Comparison of ENCODE assay signal across 1 cellular context in the genomic region with DNA sequence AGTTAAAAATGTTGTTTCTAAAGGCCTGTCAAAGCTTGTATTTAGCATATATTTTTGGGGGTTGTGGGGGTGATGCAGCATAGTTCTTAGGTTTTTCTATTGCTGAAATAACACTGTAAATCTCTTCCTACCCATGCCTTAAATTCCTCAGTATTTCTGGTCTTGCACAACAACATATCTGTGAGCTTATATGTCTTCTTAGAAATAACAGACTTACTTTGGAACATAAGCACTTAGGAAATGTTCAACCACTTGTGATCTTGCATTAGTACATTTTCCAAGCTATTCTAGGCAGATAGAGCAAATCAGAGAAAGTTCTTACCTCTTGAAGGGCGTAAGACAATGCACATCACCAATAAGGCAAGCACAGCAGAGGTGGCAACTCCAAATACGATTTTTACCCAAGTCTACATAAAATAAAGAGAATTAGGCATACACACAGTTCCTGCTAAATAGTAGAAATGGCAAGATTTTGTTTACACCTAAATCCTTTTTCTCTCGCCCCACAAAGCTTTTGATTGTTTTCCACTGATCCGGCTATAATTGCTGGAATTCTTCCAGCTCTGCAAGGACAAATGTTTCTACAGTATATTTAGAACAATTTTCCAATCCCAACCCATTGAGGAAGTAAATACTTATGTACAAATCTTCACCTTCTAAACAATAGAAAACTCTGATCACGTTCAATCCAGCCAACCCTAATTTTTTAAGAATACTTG.
TF ChIP-seq lines count a peak whose summit lies in the region.

No MANE protein-coding gene starts in this region.

TF ChIP-seq in SK-N-SH, 30 proteins besides CTCF, POLR2A, EP300 and RAD21 (continued from another document):
- TF ChIP-seq, protein P1, sequence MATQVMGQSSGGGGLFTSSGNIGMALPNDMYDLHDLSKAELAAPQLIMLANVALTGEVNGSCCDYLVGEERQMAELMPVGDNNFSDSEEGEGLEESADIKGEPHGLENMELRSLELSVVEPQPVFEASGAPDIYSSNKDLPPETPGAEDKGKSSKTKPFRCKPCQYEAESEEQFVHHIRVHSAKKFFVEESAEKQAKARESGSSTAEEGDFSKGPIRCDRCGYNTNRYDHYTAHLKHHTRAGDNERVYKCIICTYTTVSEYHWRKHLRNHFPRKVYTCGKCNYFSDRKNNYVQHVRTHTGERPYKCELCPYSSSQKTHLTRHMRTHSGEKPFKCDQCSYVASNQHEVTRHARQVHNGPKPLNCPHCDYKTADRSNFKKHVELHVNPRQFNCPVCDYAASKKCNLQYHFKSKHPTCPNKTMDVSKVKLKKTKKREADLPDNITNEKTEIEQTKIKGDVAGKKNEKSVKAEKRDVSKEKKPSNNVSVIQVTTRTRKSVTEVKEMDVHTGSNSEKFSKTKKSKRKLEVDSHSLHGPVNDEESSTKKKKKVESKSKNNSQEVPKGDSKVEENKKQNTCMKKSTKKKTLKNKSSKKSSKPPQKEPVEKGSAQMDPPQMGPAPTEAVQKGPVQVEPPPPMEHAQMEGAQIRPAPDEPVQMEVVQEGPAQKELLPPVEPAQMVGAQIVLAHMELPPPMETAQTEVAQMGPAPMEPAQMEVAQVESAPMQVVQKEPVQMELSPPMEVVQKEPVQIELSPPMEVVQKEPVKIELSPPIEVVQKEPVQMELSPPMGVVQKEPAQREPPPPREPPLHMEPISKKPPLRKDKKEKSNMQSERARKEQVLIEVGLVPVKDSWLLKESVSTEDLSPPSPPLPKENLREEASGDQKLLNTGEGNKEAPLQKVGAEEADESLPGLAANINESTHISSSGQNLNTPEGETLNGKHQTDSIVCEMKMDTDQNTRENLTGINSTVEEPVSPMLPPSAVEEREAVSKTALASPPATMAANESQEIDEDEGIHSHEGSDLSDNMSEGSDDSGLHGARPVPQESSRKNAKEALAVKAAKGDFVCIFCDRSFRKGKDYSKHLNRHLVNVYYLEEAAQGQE (IDR thresholded peaks at IDR 0.05; ENCODE audit: low read depth, low read length), result no peak
